ENCODE assay signal across 11 cellular contexts in the genomic region with DNA sequence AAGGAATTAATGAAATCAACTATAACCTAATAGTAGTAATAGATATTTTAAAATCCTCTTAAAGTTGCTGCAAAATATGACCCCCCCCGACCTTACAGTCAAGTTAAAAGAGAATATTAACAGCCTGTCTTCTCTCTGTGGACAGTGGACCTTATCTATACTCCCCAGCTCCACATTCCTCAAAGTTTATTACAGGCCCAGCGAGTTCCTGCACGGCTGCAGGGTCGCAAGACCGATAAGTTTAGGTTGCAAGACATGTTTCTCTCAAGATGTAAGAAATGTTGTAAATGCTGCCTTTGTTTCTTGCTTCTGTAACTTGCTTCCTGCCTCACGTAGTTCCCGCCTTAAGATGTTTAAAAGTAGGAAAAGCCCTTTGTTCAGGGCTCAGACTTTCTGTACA. TPM values are rescaled to one million over a fixed set of nuclear protein-coding genes. Genes with fewer than 3 reads are reported as not detected.
"Had no signal": no experiment of that assay in that cellular context is flagged by ENCODE, and none has a peak within 500 bp of the region (broad histone marks: within the 10 kb centered on the region; RNA-seq: fewer than 3 reads in every experiment).

No MANE protein-coding gene starts in this region.

RNA-seq across cellular contexts. Expression of gene PAGE2, which starts 27.8 kb away (rescaled TPM):
- total RNA-seq: activated CD4-positive, alpha-beta T cell treated with anti-CD3 and anti-CD28 coated beads, Interleukin-2, amount 10 ng/mL, durations not matched to agents 24 days and 14 days; activated CD8-positive, alpha-beta memory T cell treated with anti-CD3 and anti-CD28 coated beads for 36 hours; activated CD8-positive, alpha-beta T cell treated with anti-CD3 and anti-CD28 coated beads for 36 hours; activated naive CD8-positive, alpha-beta T cell treated with anti-CD3 and anti-CD28 coated beads for 36 hours; activated T-cell treated with anti-CD3 and anti-CD28 coated beads, Interleukin-2, amount 50 U/mL, for 72 hours; activated T-helper 17 cell treated with anti-CD3 and anti-CD28 coated beads, Interleukin-2, amount 50 U/mL, for 72 hours; aorta; PC-3; Peyer's patch; SJSA1 had no signal
- polyA plus RNA-seq: aorta, IgD-negative memory B cell had no signal

RNA-seq across cellular contexts. Expression of gene PAGE2B, which starts 41.8 kb away (rescaled TPM):
- total RNA-seq: activated CD4-positive, alpha-beta T cell treated with anti-CD3 and anti-CD28 coated beads, Interleukin-2, amount 10 ng/mL, durations not matched to agents 24 days and 14 days; activated CD8-positive, alpha-beta memory T cell treated with anti-CD3 and anti-CD28 coated beads for 36 hours; aorta; PC-3; Peyer's patch; SJSA1 had no signal
- polyA plus RNA-seq: aorta, IgD-negative memory B cell had no signal
